In the genomic region with DNA sequence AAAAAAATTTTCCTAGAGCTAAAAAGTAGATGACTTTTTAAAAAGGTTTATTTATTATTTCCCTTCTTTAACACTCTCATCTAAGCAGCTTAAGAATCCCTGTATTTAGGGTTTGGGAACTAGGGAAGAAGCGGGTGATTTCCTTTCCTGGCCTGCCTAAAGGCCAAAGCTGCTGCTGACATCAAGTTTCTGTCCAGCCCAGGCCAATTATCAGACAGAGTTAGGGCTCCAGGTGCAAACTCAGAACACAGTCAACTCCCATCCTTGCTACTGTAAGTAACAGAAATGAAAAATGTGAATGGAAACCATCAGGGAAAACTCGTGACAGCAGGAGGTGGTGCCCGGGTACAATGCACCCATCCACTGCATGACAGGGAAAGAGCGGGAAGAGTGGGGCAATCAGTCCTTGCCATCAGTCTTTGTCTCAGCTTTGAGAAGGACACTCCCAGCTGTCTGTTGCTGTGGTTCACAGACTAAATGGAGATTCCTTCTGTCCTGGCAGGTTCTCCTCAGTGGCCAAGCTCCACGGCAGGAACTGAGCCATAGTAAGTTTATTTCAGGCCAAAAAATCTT, we compare ENCODE assay signal across 11 cellular contexts.
DNase-seq lines count a peak whose midpoint lies in the region; ATAC-seq and TF ChIP-seq lines count a peak whose summit lies in the region.
"Had no signal": no experiment of that assay in that cellular context is flagged by ENCODE, and none has a peak within 500 bp of the region (broad histone marks: within the 10 kb centered on the region; RNA-seq: fewer than 3 reads in every experiment).

No MANE protein-coding gene starts in this region.

- H3K4me3 ChIP-seq in HCT116 (replicated peaks in 1 of 2; ENCODE audit: low read depth in 1 of 2, low read length in 2 of 2), result no peak overlapping the region
- H3K4me3 ChIP-seq in ascending aorta, result no peak overlapping the region
- H3K4me3 ChIP-seq in right cardiac atrium (ENCODE audit: low read length), result no peak overlapping the region
- peak overlapping the region; percentile 13 for H3K4me3 ChIP-seq in skeletal muscle satellite cell (ENCODE audit: low read length)
- H3K4me3 ChIP-seq in MG63, result no peak overlapping the region
- no peak overlapping the region for H3K4me3 ChIP-seq in mesendoderm (ENCODE audit: low read length)

- WGBS in right cardiac atrium, result 68% methylated on average over 5 of the region's 5 CpGs
- no CpG with 5 or more reads among the region's 5 CpGs for WGBS in mesendoderm (ENCODE audit: extremely low coverage, insufficient coverage, low lambda C conversion rate)

- H3K23ac ChIP-seq in mesendoderm (ENCODE audit: low read length), result no peak overlapping the region

- CTCF ChIA-PET in HCT116 (lab: Charles Lee), result interaction anchor here (1.2 to 1.3 kb wide), 2 partner anchors 88 to 125 kb away, joined by 3 read pairs; no protein-coding TSS in a partner anchor

- no peak for TF ChIP-seq POLR2A in HCT116 (IDR thresholded peaks at IDR 0.05; ENCODE audit: borderline replicate concordance, extremely low read depth, insufficient read depth, insufficient read length)

- H2BK120ac ChIP-seq in mesendoderm (ENCODE audit: low read depth, low read length), result no peak overlapping the region

- no peak overlapping the region for H3K18ac ChIP-seq in mesendoderm (ENCODE audit: low read length)

- peak overlapping the region; percentile 62 for H2AFZ ChIP-seq in HCT116 (ENCODE audit: low read depth, low read length, poor library complexity, severe bottlenecking)

- peaks cover 8 to 15% of the 10 kb centered on the region in 2 experiments for H3K4me1 ChIP-seq in HCT116 (ENCODE audit: control insufficient read depth in 1 of 2, insufficient read depth in 2 of 2, low read length in 2 of 2)
- peaks cover 4 to 16% of the 10 kb centered on the region in 2 donors for H3K4me1 ChIP-seq in ascending aorta
- H3K4me1 ChIP-seq in right cardiac atrium (ENCODE audit: control insufficient read depth, insufficient read depth, low read length), result peaks cover 14% of the 10 kb centered on the region
- peaks cover 46% of the 10 kb centered on the region for H3K4me1 ChIP-seq in skeletal muscle satellite cell (ENCODE audit: control insufficient read depth, insufficient read depth, low read length)
- peaks cover 3% of the 10 kb centered on the region for H3K4me1 ChIP-seq in mesendoderm (ENCODE audit: control insufficient read depth, low read depth, low read length)

- H4K5ac ChIP-seq in mesendoderm (ENCODE audit: low read length), result no peak overlapping the region

- H4K8ac ChIP-seq in mesendoderm (ENCODE audit: low read depth, low read length), result no peak overlapping the region

- H3K9me3 ChIP-seq in HCT116 (ENCODE audit: control insufficient read depth in 1 of 2, insufficient read depth in 1 of 2, low read depth in 1 of 2, low read length in 2 of 2), result no peaks in the 10 kb centered on the region
- H3K9me3 ChIP-seq in ascending aorta, result no peaks in the 10 kb centered on the region
- no peaks in the 10 kb centered on the region for H3K9me3 ChIP-seq in right cardiac atrium (ENCODE audit: control insufficient read depth, low read length)
- no peaks in the 10 kb centered on the region for H3K9me3 ChIP-seq in skeletal muscle satellite cell (replicated peaks; ENCODE audit: low read length)
- H3K9me3 ChIP-seq in MG63, result peaks cover 2% of the 10 kb centered on the region; the same call in 1 of the 2 replicates

- no peak overlapping the region for H2BK15ac ChIP-seq in mesendoderm (replicated peaks; ENCODE audit: low read depth)

- H3K4ac ChIP-seq in mesendoderm (ENCODE audit: low read depth, low read length), result no peak overlapping the region

- TF ChIP-seq RAD21 in HCT116 (IDR thresholded peaks at IDR 0.05; ENCODE audit: low read depth), result no peak

- BruUV-seq in HCT116 (replicated peaks; lab: Mats Ljungman, UMichigan), result no TSS peak

- H3K79me1 ChIP-seq in mesendoderm (ENCODE audit: low read length), result no peaks in the 10 kb centered on the region

- H4K20me1 ChIP-seq in HCT116 (ENCODE audit: insufficient read depth), result no peaks in the 10 kb centered on the region

- H3K27ac ChIP-seq in HCT116 (ENCODE audit: low read depth, low read length) (no peak overlapping the region), ascending aorta (peak overlapping the region; percentile 67 to 85), right cardiac atrium (ENCODE audit: low read length) (peak overlapping the region; percentile 1), mesendoderm (ENCODE audit: low read depth, low read length) (no peak overlapping the region)

- no peak overlapping the region for H2AK5ac ChIP-seq in mesendoderm (ENCODE audit: low read length)

- H3K56ac ChIP-seq in mesendoderm (ENCODE audit: low read length), result no peak overlapping the region

- no peak overlapping the region for H2BK5ac ChIP-seq in mesendoderm (ENCODE audit: low read length)

- ATAC-seq in HCT116, result peak; percentile 29
- ATAC-seq in right cardiac atrium, result no peak
- ATAC-seq in HG03521 (IDR thresholded peaks at IDR 0.05; ENCODE audit: unreplicated experiment), result no peak
- no peak for ATAC-seq in HG03280 (IDR thresholded peaks at IDR 0.05; ENCODE audit: unreplicated experiment)

- no peaks in the 10 kb centered on the region for H3K79me2 ChIP-seq in HCT116 (ENCODE audit: insufficient read depth, low read length)
- no peaks in the 10 kb centered on the region for H3K79me2 ChIP-seq in mesendoderm (ENCODE audit: control insufficient read depth, insufficient read depth, low read length)

- TF ChIP-seq CTCF in HCT116 (IDR thresholded peaks at IDR 0.05 in 2 of 3, conservative IDR thresholded peaks at IDR 0.05 in 1 of 3; ENCODE audit: borderline replicate concordance in 1 of 3, insufficient read depth in 1 of 3, low read depth in 2 of 3, low read length in 2 of 3), result no peak
- no peak for TF ChIP-seq CTCF in ascending aorta (IDR thresholded peaks at IDR 0.05)

- intact Hi-C loops in HCT116 (cut with micrococcal nuclease) (no loop called here), ascending aorta (cut with DNase I) (loop anchor here (2.0 kb wide), 2 partner anchors 41 to 95 kb away; no protein-coding TSS in a partner anchor), right cardiac atrium (cut with DNase I) (no loop called here)

- POLR2A ChIA-PET in HCT116 (lab: Charles Lee), result interaction anchor here (1.1 kb wide), 2 partner anchors 14 to 27 kb away, joined by 3 read pairs; no protein-coding TSS in a partner anchor

- H3K4me2 ChIP-seq in HCT116 (ENCODE audit: low read length), result peak overlapping the region; percentile 50
- peak overlapping the region; percentile 41 for H3K4me2 ChIP-seq in skeletal muscle satellite cell (ENCODE audit: low read length)
- H3K4me2 ChIP-seq in mesendoderm (ENCODE audit: low read length), result no peak overlapping the region

- H3K27me3 ChIP-seq in HCT116 (ENCODE audit: insufficient read depth, low read length) (no peaks in the 10 kb centered on the region), ascending aorta (no peaks in the 10 kb centered on the region), right cardiac atrium (ENCODE audit: control insufficient read depth, insufficient read depth) (no peaks in the 10 kb centered on the region), skeletal muscle satellite cell (ENCODE audit: control insufficient read depth, insufficient read depth, low read length) (no peaks in the 10 kb centered on the region), MG63 (no peaks in the 10 kb centered on the region), mesendoderm (ENCODE audit: insufficient read depth, low read length, poor library complexity) (no peaks in the 10 kb centered on the region)

- H3K9me2 ChIP-seq in HCT116 (ENCODE audit: insufficient read depth), result no peaks in the 10 kb centered on the region

- H3K9ac ChIP-seq in HCT116 (ENCODE audit: low read length) (no peak overlapping the region), skeletal muscle satellite cell (ENCODE audit: low read depth, low read length) (peak overlapping the region; percentile 66), mesendoderm (ENCODE audit: low read length) (no peak overlapping the region)

- H3K36me3 ChIP-seq in HCT116 (ENCODE audit: control insufficient read depth in 1 of 2, insufficient read depth in 2 of 2, low read length in 2 of 2), result no peaks in the 10 kb centered on the region
- no peaks in the 10 kb centered on the region for H3K36me3 ChIP-seq in ascending aorta
- no peaks in the 10 kb centered on the region for H3K36me3 ChIP-seq in skeletal muscle satellite cell (ENCODE audit: insufficient read depth, low read length)
- H3K36me3 ChIP-seq in MG63, result no peaks in the 10 kb centered on the region
- H3K36me3 ChIP-seq in mesendoderm (ENCODE audit: control insufficient read depth, insufficient read depth, low read length), result no peaks in the 10 kb centered on the region

- RAD21 ChIA-PET in HCT116 (lab: Charles Lee; ENCODE audit: low non-redundant PET in 1 of 2, low total read pairs in 2 of 2, uncharacterized antibody in 2 of 2, unreplicated experiment in 2 of 2), result interaction anchor here in 1 of 2 experiments (0.6 kb wide), 1 partner anchor 124 kb away, joined by 3 read pairs; no protein-coding TSS in a partner anchor

- DNase-seq in HCT116 (ENCODE audit: low read depth, low spot score) (no peak), ascending aorta (ENCODE audit: low spot score in 2 of 2) (peak in 1 of 2 donors; percentile 75), right cardiac atrium (no peak), MG63 (no peak), mesendoderm (no peak)
- DNase-seq: activated naive CD4-positive, alpha-beta T cell treated with anti-CD3 and anti-CD28 coated beads for 36 hours; naive B cell; RPMI8226 had no signal

TF ChIP-seq in HCT116, 20 proteins besides CTCF, POLR2A, EP300 and RAD21 (continues in another document):
- TF ChIP-seq JUND (IDR thresholded peaks at IDR 0.05), result no peak
- no peak for TF ChIP-seq YY1 (IDR thresholded peaks at IDR 0.05; ENCODE audit: extremely low read depth, insufficient replicate concordance, low read depth, low read length)
- TF ChIP-seq ZNF274 (IDR thresholded peaks at IDR 0.05; ENCODE audit: low read depth, low read length), result no peak
- no peak for TF ChIP-seq MAX (IDR thresholded peaks at IDR 0.05)
- TF ChIP-seq ATF3 (IDR thresholded peaks at IDR 0.05), result no peak
- no peak for TF ChIP-seq SRF (IDR thresholded peaks at IDR 0.05; ENCODE audit: low read depth)
- no peak for TF ChIP-seq TCF7L2 (IDR thresholded peaks at IDR 0.05; ENCODE audit: borderline replicate concordance, extremely low read depth, insufficient read depth, insufficient read length)

Comparison
In these comparisons a context has a peak if more than half of its experiments do, and no peak if none do; other contexts are left out.
1. H3K27ac ChIP-seq: peak in ascending aorta (2 of 2) and right cardiac atrium (single experiment); none in HCT116 (single experiment) and mesendoderm (single experiment).